ENCODE assay signal across 8 cellular contexts in the genomic region with DNA sequence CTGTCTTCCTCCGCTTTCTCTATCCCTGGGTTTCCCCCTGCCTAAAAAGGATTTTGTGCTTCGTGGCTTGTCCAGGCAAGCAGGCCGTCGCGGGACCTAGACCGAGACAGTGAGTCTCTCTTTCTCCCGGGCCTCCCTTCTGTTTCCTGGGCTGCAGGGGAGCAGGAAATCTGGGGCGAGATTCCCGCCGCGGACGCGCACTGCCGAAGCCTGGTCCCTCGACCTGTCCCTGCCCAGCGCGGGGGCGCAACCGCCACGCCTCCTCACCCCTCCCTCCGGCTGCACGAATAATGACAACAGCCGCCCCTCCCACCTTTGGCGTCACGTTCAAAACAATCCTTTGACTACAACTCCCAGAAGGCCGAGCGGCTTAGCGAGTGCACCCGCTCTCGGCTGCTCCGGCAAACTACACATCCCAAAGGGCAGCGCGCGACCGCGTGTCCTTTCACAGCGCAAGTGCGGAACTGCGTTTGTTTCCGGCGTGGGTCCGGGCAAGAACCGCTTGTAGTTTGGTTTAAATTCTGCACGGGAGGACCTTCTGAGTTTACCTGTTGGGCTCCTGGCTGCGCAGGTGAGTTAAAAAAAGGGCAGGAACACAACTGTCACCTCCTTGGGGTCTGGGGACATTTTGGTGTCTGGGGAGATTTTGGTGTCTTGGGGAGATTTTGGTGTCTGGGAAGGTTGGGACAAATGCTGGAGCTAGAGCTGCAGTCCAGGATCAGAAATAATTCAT. TPM values are rescaled to one million over a fixed set of nuclear protein-coding genes. Genes with fewer than 3 reads are reported as not detected.
DNase-seq lines count a peak whose midpoint lies in the region; ATAC-seq, FAIRE-seq and TF ChIP-seq lines count a peak whose summit lies in the region.

Gene CLP1, plus strand, starts transcription at position 473 of the 733 bp plus-strand sequence. CDS start 1,715 bp downstream, outside the sequence.

- CTCF ChIA-PET in mammary epithelial cell (lab: Charles Lee; ENCODE audit: low non-redundant PET), result no interaction called here

- no peak for TF ChIP-seq CTCF in VCaP (conservative IDR thresholded peaks at IDR 0.05)
- TF ChIP-seq CTCF in mammary epithelial cell (conservative IDR thresholded peaks at IDR 0.05 in 1 of 2, IDR thresholded peaks at IDR 0.05 in 1 of 2; ENCODE audit: extremely low read depth in 1 of 2, insufficient read depth in 1 of 2, low read depth in 1 of 2, low read length in 2 of 2), result no peak

- H3K9me3 ChIP-seq in mammary epithelial cell (replicated peaks; ENCODE audit: insufficient read depth, low read length), result no peaks in the 10 kb centered on the region
- H3K9me3 ChIP-seq in iPS-20b (ENCODE audit: insufficient read depth, low read depth, low read length), result no peaks in the 10 kb centered on the region
- H3K9me3 ChIP-seq in small intestine (ENCODE audit: control insufficient read depth, low read depth), result no peaks in the 10 kb centered on the region

- H3K4me1 ChIP-seq in ACC112 (ENCODE audit: control insufficient read depth, insufficient read depth, low read length, unreplicated experiment) (peaks cover 11% of the 10 kb centered on the region), mammary epithelial cell (ENCODE audit: insufficient read depth, low read length) (peaks cover 13% of the 10 kb centered on the region), iPS-20b (ENCODE audit: insufficient read depth, low read length) (peaks cover 7% of the 10 kb centered on the region; the same call in 1 of the 2 replicates), small intestine (ENCODE audit: control insufficient read depth in 2 of 2, insufficient read depth in 1 of 2, low read depth in 1 of 2, low read length in 1 of 2) (no peaks in the 10 kb centered on the region)

- H3K36me3 ChIP-seq in ACC112 (ENCODE audit: insufficient read depth, low read length) (peaks cover 16% of the 10 kb centered on the region; the same call in 1 of the 2 replicates), mammary epithelial cell (ENCODE audit: insufficient read depth, low read length) (peaks cover 16% of the 10 kb centered on the region), iPS-20b (ENCODE audit: insufficient read depth, low read depth, low read length) (peaks cover 32% of the 10 kb centered on the region), small intestine (ENCODE audit: control insufficient read depth in 2 of 2, insufficient read depth in 2 of 2, low read length in 2 of 2) (peaks cover 4 to 5% of the 10 kb centered on the region in 2 donors)

- peak within 1 kb of the TSS; percentile 82 for H2AFZ ChIP-seq in ACC112 (ENCODE audit: low read length, unreplicated experiment)
- peak within 1 kb of the TSS; percentile 83 for H2AFZ ChIP-seq in mammary epithelial cell (ENCODE audit: low read depth, low read length)

- ATAC-seq in GM18870 (IDR thresholded peaks at IDR 0.05; ENCODE audit: unreplicated experiment) (peak; percentile 99), HG03135 (IDR thresholded peaks at IDR 0.05; ENCODE audit: unreplicated experiment) (peak; percentile 99)

- BruUV-seq in mammary epithelial cell (replicated peaks; lab: Mats Ljungman, UMichigan), result no TSS peak

- H3K9ac ChIP-seq in mammary epithelial cell (ENCODE audit: insufficient read depth, low read length) (peak within 1 kb of the TSS; percentile 91), iPS-20b (ENCODE audit: low read depth, low read length) (peak within 1 kb of the TSS; percentile 85)

- 2% methylated on average over 39 of the region's 45 CpGs for WGBS in mammary epithelial cell (ENCODE audit: low coverage, missing lambda C conversion rate)
- WGBS in small intestine, 3 donors, result 1% methylated on average over 45 of the region's 45 CpGs

- DNase-seq in NCI-H2196 treated with DMSO at 0.1 percent for 48 hours (lab: John Stamatoyannopoulos, UW; ENCODE audit: unreplicated experiment) (peak; percentile 95), mammary epithelial cell (peak; percentile 99), small intestine (peak; percentile 99)

- no peaks in the 10 kb centered on the region for H4K20me1 ChIP-seq in mammary epithelial cell (ENCODE audit: insufficient read depth, low read length)

- H3K4me3 ChIP-seq in ACC112 (ENCODE audit: low read depth, low read length) (peak within 1 kb of the TSS; percentile 88), mammary epithelial cell (replicated peaks in 1 of 3; ENCODE audit: insufficient read depth in 1 of 3, low read depth in 2 of 3, low read length in 3 of 3) (peak within 1 kb of the TSS; percentile 68 to 86 (median 84)), iPS-20b (ENCODE audit: low read length) (peak within 1 kb of the TSS; percentile 95), small intestine (ENCODE audit: low read depth in 1 of 2, low read length in 2 of 2) (peak within 1 kb of the TSS; percentile 39 to 68)

- H3K4me2 ChIP-seq in mammary epithelial cell (ENCODE audit: insufficient read depth, low read depth, low read length), result peak within 1 kb of the TSS; percentile 90

- no peak for FAIRE-seq in small intestine (lab: Jason Lieb, UNC)

- no peaks in the 10 kb centered on the region for H3K27me3 ChIP-seq in ACC112 (ENCODE audit: insufficient read depth, low read length)
- H3K27me3 ChIP-seq in mammary epithelial cell (ENCODE audit: insufficient read depth, low read length), result no peaks in the 10 kb centered on the region
- H3K27me3 ChIP-seq in iPS-20b (ENCODE audit: insufficient read depth, low read length), result peaks cover 33% of the 10 kb centered on the region; the same call in 1 of the 2 replicates
- H3K27me3 ChIP-seq in small intestine (ENCODE audit: control insufficient read depth in 2 of 2, insufficient read depth in 2 of 2, low read length in 2 of 2), result no peaks in the 10 kb centered on the region

- dilution Hi-C loops in mammary epithelial cell (cut with HindIII; ENCODE audit: low sequenced_read_pairs), result no loop called here

- in situ Hi-C loops in mammary epithelial cell (cut with MboI; ENCODE audit: low sequenced_read_pairs in 2 of 2), result no loop called here

- peak within 1 kb of the TSS; percentile 48; the same call in 1 of the 2 replicates for H3K27ac ChIP-seq in ACC112 (ENCODE audit: low read depth, low read length)
- H3K27ac ChIP-seq in VCaP, result peak within 1 kb of the TSS; percentile 77
- peak within 1 kb of the TSS; percentile 64 for H3K27ac ChIP-seq in mammary epithelial cell (ENCODE audit: insufficient read depth, low read depth, low read length)
- no peak within 1 kb of the TSS for H3K27ac ChIP-seq in iPS-20b (ENCODE audit: low read length)
- H3K27ac ChIP-seq in small intestine (ENCODE audit: low read depth in 1 of 2, low read length in 1 of 2), result peak within 1 kb of the TSS; percentile 82 to 97

- H3K79me2 ChIP-seq in ACC112 (ENCODE audit: control insufficient read depth, insufficient read depth, low read length, unreplicated experiment), result peaks cover 22% of the 10 kb centered on the region
- peaks cover 38% of the 10 kb centered on the region for H3K79me2 ChIP-seq in mammary epithelial cell (ENCODE audit: insufficient read depth, low read length)

- intact Hi-C loops in mammary epithelial cell (cut with micrococcal nuclease), result loop anchor here (1.0 kb wide), 1 partner anchor 10 kb away; no protein-coding TSS in a partner anchor

RNA-seq across cellular contexts. Expression of gene CLP1, which starts in this region (rescaled TPM):
- 10 to 100 TPM; 16.0 to 19.0 TPM for total RNA-seq in mammary epithelial cell
- polyA plus RNA-seq in mammary epithelial cell, result 38.7 TPM
- polyA minus RNA-seq in mammary epithelial cell, result 19.0 TPM
- 10 to 100 TPM; 10.3 to 13.6 (median 12.3) TPM for polyA plus RNA-seq in small intestine
